In the genomic region with DNA sequence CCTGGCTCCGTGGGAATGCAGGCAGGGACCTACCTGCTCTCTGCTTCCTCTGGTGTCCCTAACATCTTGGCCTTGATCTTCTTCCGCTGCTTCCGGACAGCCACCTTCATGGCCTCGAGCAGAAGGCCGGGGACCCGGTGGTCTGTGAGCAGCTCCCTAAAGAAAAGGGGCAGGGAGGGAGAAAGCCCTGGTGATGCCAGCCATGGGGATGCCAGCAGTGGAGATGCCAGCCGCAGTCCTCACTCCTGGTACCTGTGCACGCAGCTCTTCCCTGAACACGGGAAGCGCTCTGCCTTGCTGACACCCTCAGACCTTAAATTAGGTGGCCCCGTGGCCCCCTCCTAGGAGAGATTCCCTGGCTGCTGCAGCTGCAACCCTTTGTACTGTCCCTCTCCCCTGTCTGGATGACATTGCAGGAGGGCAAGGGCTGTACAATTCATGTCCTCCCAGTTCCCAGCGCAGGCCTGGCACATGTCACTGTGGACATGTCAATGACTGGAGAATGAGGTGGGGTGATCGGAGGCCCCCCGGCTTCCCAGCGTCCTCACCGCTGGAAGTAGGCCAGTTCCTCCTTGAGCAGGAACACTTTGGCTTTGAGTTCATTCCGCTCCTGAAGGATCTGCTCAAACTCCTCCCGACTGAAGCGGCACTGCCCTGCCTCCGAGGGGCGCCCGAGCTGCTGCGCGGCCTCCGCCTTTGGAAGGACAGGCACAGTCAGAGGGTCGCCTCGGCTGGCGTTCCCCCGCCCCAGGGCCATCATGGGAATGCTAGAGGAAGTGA, we compare ENCODE assay signal across 8 cellular contexts. TPM values are rescaled to one million over a fixed set of nuclear protein-coding genes. Genes with fewer than 3 reads are reported as not detected.
A peak's percentile ranks its signal among the peaks of the same experiment; 100 is the strongest.
DNase-seq lines count a peak whose midpoint lies in the region; ATAC-seq, FAIRE-seq and TF ChIP-seq lines count a peak whose summit lies in the region.

No MANE protein-coding gene starts in this region.

- H3K27me3 ChIP-seq in rectal smooth muscle tissue (ENCODE audit: control insufficient read depth, insufficient read depth, low read length), result no peaks in the 10 kb centered on the region

- TF ChIP-seq CTCF in A549 (IDR thresholded peaks at IDR 0.05), result no peak
- TF ChIP-seq CTCF in GM20000 (IDR thresholded peaks at IDR 0.05; ENCODE audit: extremely low read depth, missing control alignments), result no peak
- no peak for TF ChIP-seq CTCF in VCaP (conservative IDR thresholded peaks at IDR 0.05)
- no peak for TF ChIP-seq CTCF in glutamatergic neuron (IDR thresholded peaks at IDR 0.05; ENCODE audit: partially characterized antibody, unreplicated experiment)

- POLR2A ChIA-PET in A549 (lab: Yijun Ruan, JAX), result interaction anchor here (0.6 to 3.4 kb wide), 17 partner anchors 11 to 770 kb away, joined by 3 to 43 read pairs (median 9); partner anchors contain the start of genes INPP5K, SLC43A2 and WDR81

- peak in 1 of 2 experiments; percentile 67 for DNase-seq in A549 (ENCODE audit: low read depth in 1 of 2, low spot score in 1 of 2)
- peak; percentile 18 for DNase-seq in GM20000 (ENCODE audit: low spot score)
- peak; percentile 59 for DNase-seq in glutamatergic neuron
- no peak for DNase-seq in KG1 (lab: John Stamatoyannopoulos, UW)
- no peak for DNase-seq in OCI-M2 (lab: John Stamatoyannopoulos, UW; ENCODE audit: unreplicated experiment)

- H3K4me1 Mint-ChIP-seq in glutamatergic neuron (ENCODE audit: low read depth, unreplicated experiment), result peaks cover 16% of the 10 kb centered on the region

- no peak for TF ChIP-seq RAD21 in A549 (conservative IDR thresholded peaks at IDR 0.05 in 1 of 2, IDR thresholded peaks at IDR 0.05 in 1 of 2)

- 59% methylated on average over 16 of the region's 29 CpGs for WGBS in A549 (ENCODE audit: missing lambda C conversion rate)

- no peaks in the 10 kb centered on the region for H3K36me3 Mint-ChIP-seq in glutamatergic neuron (ENCODE audit: unreplicated experiment)

- H3K36me3 ChIP-seq in rectal smooth muscle tissue (ENCODE audit: control insufficient read depth, insufficient read depth, low read length), result peaks cover 24% of the 10 kb centered on the region

- peaks cover 4% of the 10 kb centered on the region for H3K9me3 Mint-ChIP-seq in glutamatergic neuron (ENCODE audit: unreplicated experiment)

- FAIRE-seq in A549 (lab: Jason Lieb, UNC), result no peak

- CTCF ChIA-PET in A549 (lab: Yijun Ruan, JAX), result interaction anchor here (0.5 to 11.7 kb wide), 43 partner anchors 8 to 1928 kb away, joined by 3 to 204 read pairs (median 8); partner anchors contain the start of genes INPP5K, PITPNA, PRPF8 and RTN4RL1

- H3K4me3 ChIP-seq in A549 (peak overlapping the region; percentile 53), rectal smooth muscle tissue (ENCODE audit: low read length) (peak overlapping the region; percentile 63)

- H3K27me3 Mint-ChIP-seq in glutamatergic neuron (ENCODE audit: unreplicated experiment), result peaks cover 5% of the 10 kb centered on the region

- H3K4me1 ChIP-seq in A549 (peaks cover 38% of the 10 kb centered on the region), rectal smooth muscle tissue (ENCODE audit: control insufficient read depth, insufficient read depth, low read length) (peaks cover 17% of the 10 kb centered on the region)

- peak overlapping the region; percentile 85 to 89 for H3K27ac ChIP-seq in A549
- H3K27ac ChIP-seq in VCaP, result peak overlapping the region; percentile 90
- H3K27ac ChIP-seq in rectal smooth muscle tissue (ENCODE audit: low read depth, low read length), result peak overlapping the region; percentile 78

- peak; percentile 19; the same call in 1 of the 2 replicates for TF ChIP-seq POLR2A in A549 (IDR thresholded peaks at IDR 0.05; ENCODE audit: low read length)

- H3K4me3 Mint-ChIP-seq in glutamatergic neuron (ENCODE audit: unreplicated experiment), result no peak overlapping the region

- no peaks in the 10 kb centered on the region for H3K9me3 ChIP-seq in A549

- peak overlapping the region; percentile 97 for H3K4me2 ChIP-seq in A549

- no peak overlapping the region for H3K9ac ChIP-seq in rectal smooth muscle tissue (ENCODE audit: low read length)

- ATAC-seq in A549 (peak; percentile 12 to 47), HG03139 (IDR thresholded peaks at IDR 0.05; ENCODE audit: unreplicated experiment) (no peak)

- H3K27ac Mint-ChIP-seq in glutamatergic neuron (ENCODE audit: unreplicated experiment), result no peak overlapping the region

- no peak for TF ChIP-seq EP300 in A549 (IDR thresholded peaks at IDR 0.05)

TF ChIP-seq in A549, 52 proteins besides CTCF, POLR2A, EP300 and RAD21 (continues in another document):
- TF ChIP-seq, protein P1, sequence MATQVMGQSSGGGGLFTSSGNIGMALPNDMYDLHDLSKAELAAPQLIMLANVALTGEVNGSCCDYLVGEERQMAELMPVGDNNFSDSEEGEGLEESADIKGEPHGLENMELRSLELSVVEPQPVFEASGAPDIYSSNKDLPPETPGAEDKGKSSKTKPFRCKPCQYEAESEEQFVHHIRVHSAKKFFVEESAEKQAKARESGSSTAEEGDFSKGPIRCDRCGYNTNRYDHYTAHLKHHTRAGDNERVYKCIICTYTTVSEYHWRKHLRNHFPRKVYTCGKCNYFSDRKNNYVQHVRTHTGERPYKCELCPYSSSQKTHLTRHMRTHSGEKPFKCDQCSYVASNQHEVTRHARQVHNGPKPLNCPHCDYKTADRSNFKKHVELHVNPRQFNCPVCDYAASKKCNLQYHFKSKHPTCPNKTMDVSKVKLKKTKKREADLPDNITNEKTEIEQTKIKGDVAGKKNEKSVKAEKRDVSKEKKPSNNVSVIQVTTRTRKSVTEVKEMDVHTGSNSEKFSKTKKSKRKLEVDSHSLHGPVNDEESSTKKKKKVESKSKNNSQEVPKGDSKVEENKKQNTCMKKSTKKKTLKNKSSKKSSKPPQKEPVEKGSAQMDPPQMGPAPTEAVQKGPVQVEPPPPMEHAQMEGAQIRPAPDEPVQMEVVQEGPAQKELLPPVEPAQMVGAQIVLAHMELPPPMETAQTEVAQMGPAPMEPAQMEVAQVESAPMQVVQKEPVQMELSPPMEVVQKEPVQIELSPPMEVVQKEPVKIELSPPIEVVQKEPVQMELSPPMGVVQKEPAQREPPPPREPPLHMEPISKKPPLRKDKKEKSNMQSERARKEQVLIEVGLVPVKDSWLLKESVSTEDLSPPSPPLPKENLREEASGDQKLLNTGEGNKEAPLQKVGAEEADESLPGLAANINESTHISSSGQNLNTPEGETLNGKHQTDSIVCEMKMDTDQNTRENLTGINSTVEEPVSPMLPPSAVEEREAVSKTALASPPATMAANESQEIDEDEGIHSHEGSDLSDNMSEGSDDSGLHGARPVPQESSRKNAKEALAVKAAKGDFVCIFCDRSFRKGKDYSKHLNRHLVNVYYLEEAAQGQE (IDR thresholded peaks at IDR 0.05), result no peak
- no peak for TF ChIP-seq ESRRA (IDR thresholded peaks at IDR 0.05; ENCODE audit: borderline replicate concordance, low read length)
- no peak for TF ChIP-seq ZFP36 (IDR thresholded peaks at IDR 0.05; ENCODE audit: borderline replicate concordance, partially characterized antibody)
- no peak for TF ChIP-seq MAZ (IDR thresholded peaks at IDR 0.05; ENCODE audit: borderline replicate concordance, low read depth, low read length)
- no peak for TF ChIP-seq RARB (CRISPR knock-in tag; IDR thresholded peaks at IDR 0.05)
- TF ChIP-seq CBX2 (IDR thresholded peaks at IDR 0.05; ENCODE audit: borderline replicate concordance, low read depth), result no peak
- no peak for TF ChIP-seq EHF (CRISPR knock-in tag; IDR thresholded peaks at IDR 0.05)
- TF ChIP-seq EHMT2 (IDR thresholded peaks at IDR 0.05; ENCODE audit: low read depth), result no peak
- TF ChIP-seq RFX5 (IDR thresholded peaks at IDR 0.05), result no peak
- TF ChIP-seq USF2 (IDR thresholded peaks at IDR 0.05), result no peak
- TF ChIP-seq BHLHE40 (IDR thresholded peaks at IDR 0.05; ENCODE audit: low read depth, low read length), result no peak
- TF ChIP-seq HOXB5 (CRISPR knock-in tag; IDR thresholded peaks at IDR 0.05), result no peak
- no peak for TF ChIP-seq CBX8 (IDR thresholded peaks at IDR 0.05)

RNA-seq across cellular contexts. Expression of gene RILP, which starts 1.7 kb away (rescaled TPM):
- polyA plus RNA-seq in A549 (2011; rRNA removed) (6.4 and 8.2 TPM in 2 replicates), A549 (2017; fragmentation: RNase III; extraction: RNeasy Plus Mini Kit Qiagen cat#74134 plus additional on column Dnase treatment) (6.5 to 6.8 TPM (median 6.6 TPM) in 3 replicates)
- 11.6 and 13.2 TPM in 2 replicates for polyA plus RNA-seq in A549 (2012; cell fraction: cytosol; rRNA removed)
- polyA plus RNA-seq in A549 (2012; cell fraction: nucleus; rRNA removed), result 8.9 and 11.0 TPM in 2 replicates
- polyA minus RNA-seq in A549 (2011; rRNA and poly(A)+ RNA removed), result 3.8 and 4.1 TPM in 2 replicates
- 4.2 TPM for total RNA-seq in glutamatergic neuron (ENCODE audit: unreplicated experiment)

RNA-seq across cellular contexts. Expression of gene SCARF1, which starts 2.5 kb away (rescaled TPM):
- polyA plus RNA-seq in A549 (2011; rRNA removed) (0.09 TPM in 2 replicates), A549 (2017; fragmentation: RNase III; extraction: RNeasy Plus Mini Kit Qiagen cat#74134 plus additional on column Dnase treatment) (0.21 to 0.30 TPM (median 0.30 TPM) in 3 replicates)
- 0.11 and 0.14 TPM in 2 replicates for polyA plus RNA-seq in A549 (2012; cell fraction: cytosol; rRNA removed)
- polyA plus RNA-seq in A549 (2012; cell fraction: nucleus; rRNA removed), result 0.49 and 0.92 TPM in 2 replicates
- polyA minus RNA-seq in A549 (2011; rRNA and poly(A)+ RNA removed), result 0.15 TPM in 1 of 2 replicates, not detected in the other
- 4.0 TPM for total RNA-seq in glutamatergic neuron (ENCODE audit: unreplicated experiment)

RNA-seq across cellular contexts. Expression of gene SLC43A2, which starts 19.4 kb away (rescaled TPM):
- 6.0 and 7.0 TPM in 2 replicates for polyA plus RNA-seq in A549 (2011; rRNA removed)
- polyA plus RNA-seq in A549 (2012; cell fraction: cytosol; rRNA removed), result 7.6 and 11.8 TPM in 2 replicates
- polyA plus RNA-seq in A549 (2012; cell fraction: nucleus; rRNA removed), result 16.4 and 24.1 TPM in 2 replicates
- polyA plus RNA-seq in A549 (2017; fragmentation: RNase III; extraction: RNeasy Plus Mini Kit Qiagen cat#74134 plus additional on column Dnase treatment), result 3.5 to 6.0 TPM (median 5.3 TPM) in 3 replicates
- polyA minus RNA-seq in A549 (2011; rRNA and poly(A)+ RNA removed), result 15.3 and 15.9 TPM in 2 replicates
- 31.3 TPM for total RNA-seq in glutamatergic neuron (ENCODE audit: unreplicated experiment)

RNA-seq across cellular contexts. Expression of gene PRPF8, which starts 36.7 kb away (rescaled TPM):
- 263 and 374 TPM in 2 replicates for polyA plus RNA-seq in A549 (2011; rRNA removed)
- polyA plus RNA-seq in A549 (2012; cell fraction: cytosol; rRNA removed), result 225 and 261 TPM in 2 replicates
- 743 and 891 TPM in 2 replicates for polyA plus RNA-seq in A549 (2012; cell fraction: nucleus; rRNA removed)
- polyA plus RNA-seq in A549 (2017; fragmentation: RNase III; extraction: RNeasy Plus Mini Kit Qiagen cat#74134 plus additional on column Dnase treatment), result 228 to 250 TPM (median 234 TPM) in 3 replicates
- polyA minus RNA-seq in A549 (2011; rRNA and poly(A)+ RNA removed), result 1,065 and 1,094 TPM in 2 replicates
- 297 TPM for total RNA-seq in glutamatergic neuron (ENCODE audit: unreplicated experiment)

Comparison
In these comparisons a context has a peak if more than half of its experiments do, and no peak if none do; other contexts are left out.
1. DNase-seq: peak in GM20000 (single experiment) and glutamatergic neuron (single experiment); none in KG1 (single experiment) and OCI-M2 (single experiment).
2. Peak in every context shown above with its lines, with median percentiles within 50 percentile points of each other: H3K27ac ChIP-seq.